8 cellular contexts compared by ENCODE assay signal in the genomic region with DNA sequence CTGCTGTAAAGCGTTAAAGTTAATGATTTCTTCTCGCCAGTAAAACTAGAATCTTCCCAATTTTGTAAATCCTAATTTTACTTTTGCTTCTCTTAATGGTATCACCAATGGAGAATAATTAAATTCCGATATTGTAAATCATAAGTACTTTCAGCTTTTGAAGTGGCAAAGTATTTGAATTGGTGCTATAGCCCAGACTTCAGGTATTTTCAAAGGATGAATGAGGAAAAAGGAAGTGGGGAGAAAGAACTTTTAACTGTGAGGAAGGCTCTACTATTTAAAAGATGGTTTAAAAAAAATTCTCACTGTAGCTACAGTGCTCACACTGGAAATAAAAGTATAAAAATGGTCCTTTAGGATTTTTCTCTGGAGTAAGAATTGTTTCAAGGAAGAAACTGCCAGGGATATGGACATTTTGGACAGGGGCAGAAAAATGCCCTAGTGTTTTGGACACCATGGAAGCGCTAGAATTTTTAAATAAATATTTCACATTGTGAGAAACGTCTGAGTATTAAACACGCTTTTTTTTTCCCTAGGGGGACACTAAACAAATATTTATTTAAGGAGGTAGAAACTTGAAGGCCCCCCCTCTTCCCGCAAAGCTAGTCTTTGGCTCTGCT. TPM values are rescaled to one million over a fixed set of nuclear protein-coding genes. Genes with fewer than 3 reads are reported as not detected.
DNase-seq lines count a peak whose midpoint lies in the region; ATAC-seq, FAIRE-seq and TF ChIP-seq lines count a peak whose summit lies in the region.

No MANE protein-coding gene starts in this region.

- no peaks in the 10 kb centered on the region for H3K9me3 Mint-ChIP-seq in CD8-positive, alpha-beta T cell
- H3K9me3 Mint-ChIP-seq in neural progenitor cell, result no peaks in the 10 kb centered on the region

- FAIRE-seq in H1 (lab: Jason Lieb, UNC), result no peak

- peaks cover 3% of the 10 kb centered on the region; the same call in 1 of the 2 replicates for H3K23me2 ChIP-seq in H1 (ENCODE audit: low read depth, low read length)

- H3K23ac ChIP-seq in H1 (ENCODE audit: insufficient read length), result no peak overlapping the region

- H3K4me1 ChIP-seq in CD8-positive, alpha-beta T cell (ENCODE audit: insufficient read depth, low read length), result peaks cover 29% of the 10 kb centered on the region
- H3K4me1 ChIP-seq in NT2/D1 (ENCODE audit: insufficient read depth, insufficient read length) (no peaks in the 10 kb centered on the region), H1 (replicated peaks in 1 of 4; ENCODE audit: control insufficient read depth in 3 of 4, insufficient read depth in 4 of 4, low read length in 3 of 4) (peaks cover 0 to 2% (median 0%) of the 10 kb centered on the region in 4 experiments; a peak in 3 of 7 replicates), neural progenitor cell (peaks cover 32% of the 10 kb centered on the region)

- no peaks in the 10 kb centered on the region for H3K27me3 ChIP-seq in CD8-positive, alpha-beta T cell (ENCODE audit: insufficient read depth, low read length)
- H3K27me3 ChIP-seq in NT2/D1 (ENCODE audit: insufficient read depth, insufficient read length) (no peaks in the 10 kb centered on the region), H1 (replicated peaks in 1 of 4; ENCODE audit: control insufficient read depth in 3 of 4, extremely low read depth in 1 of 4, insufficient read depth in 3 of 4, low read length in 3 of 4) (no peaks in the 10 kb centered on the region), neural progenitor cell (no peaks in the 10 kb centered on the region)

- CTCF ChIA-PET in CD8-positive, alpha-beta T cell (lab: Charles Lee), result interaction anchor here (0.7 to 1.3 kb wide), 4 partner anchors 9 to 201 kb away, joined by 3 read pairs; no protein-coding TSS in a partner anchor
- CTCF ChIA-PET in H1 (lab: Charles Lee; ENCODE audit: partially characterized antibody), result interaction anchor here (0.7 to 1.4 kb wide), 4 partner anchors 9 to 198 kb away, joined by 3 to 4 read pairs (median 3); no protein-coding TSS in a partner anchor

- H3K27me3 Mint-ChIP-seq in CD8-positive, alpha-beta T cell (ENCODE audit: low read depth), result no peaks in the 10 kb centered on the region
- no peaks in the 10 kb centered on the region for H3K27me3 Mint-ChIP-seq in neural progenitor cell (ENCODE audit: insufficient read depth, low read depth)

- peaks cover 10% of the 10 kb centered on the region for H3K36me3 Mint-ChIP-seq in CD8-positive, alpha-beta T cell
- no peaks in the 10 kb centered on the region for H3K36me3 Mint-ChIP-seq in neural progenitor cell

- peaks cover 13% of the 10 kb centered on the region for H3F3A ChIP-seq in neural progenitor cell (ENCODE audit: low read depth)

- intact Hi-C loops in CD8-positive, alpha-beta T cell (cut with DNase I, micrococcal nuclease), result loop anchor here (2.0 to 10.0 kb wide), 9 partner anchors 36 to 571 kb away; a partner anchor contains a TSS

- H2AFZ ChIP-seq in H1 (ENCODE audit: low read length) (no peak overlapping the region), neural progenitor cell (replicated peaks) (no peak overlapping the region)

- H3K36me3 ChIP-seq in CD8-positive, alpha-beta T cell (ENCODE audit: insufficient read depth, low read length), result no peaks in the 10 kb centered on the region
- H3K36me3 ChIP-seq in NT2/D1 (ENCODE audit: insufficient read depth, insufficient read length, low read length) (no peaks in the 10 kb centered on the region), H1 (ENCODE audit: control insufficient read depth in 2 of 4, insufficient read depth in 4 of 4, low read length in 3 of 4) (no peaks in the 10 kb centered on the region), neural progenitor cell (no peaks in the 10 kb centered on the region)

- H3K18ac ChIP-seq in H1 (ENCODE audit: extremely low read depth, low read length), result 0 out of 2 replicates have a peak overlapping the region, but pooled peaks have one; percentile 65

- no peak for TF ChIP-seq RAD21 in H1 (IDR thresholded peaks at IDR 0.05 in 1 of 2, conservative IDR thresholded peaks at IDR 0.05 in 1 of 2; ENCODE audit: low read depth in 2 of 2, low read length in 2 of 2)

- H2BK12ac ChIP-seq in H1 (ENCODE audit: low read depth, low read length), result no peak overlapping the region

- H3K4me3 Mint-ChIP-seq in CD8-positive, alpha-beta T cell, result peak overlapping the region; percentile 89
- H3K4me3 Mint-ChIP-seq in neural progenitor cell, result peak overlapping the region; percentile 90

- H2BK5ac ChIP-seq in H1 (ENCODE audit: low read depth, low read length), result no peak overlapping the region

- no peak for TF ChIP-seq CTCF in CD8-positive, alpha-beta T cell (IDR thresholded peaks at IDR 0.05)
- TF ChIP-seq CTCF in H1 (IDR thresholded peaks at IDR 0.05; ENCODE audit: control extremely low read depth in 1 of 3, insufficient read depth in 1 of 3, low read depth in 1 of 3, low read length in 3 of 3) (no peak), neural progenitor cell (IDR thresholded peaks at IDR 0.05) (no peak)

- peaks cover 32% of the 10 kb centered on the region for H3K4me1 Mint-ChIP-seq in CD8-positive, alpha-beta T cell (ENCODE audit: low read depth)
- peaks cover 29% of the 10 kb centered on the region for H3K4me1 Mint-ChIP-seq in neural progenitor cell

- H4K20me1 ChIP-seq in H1 (replicated peaks in 1 of 2; ENCODE audit: control insufficient read depth in 1 of 2, insufficient read depth in 2 of 2, low read length in 2 of 2) (peaks cover 3 to 7% of the 10 kb centered on the region in 2 experiments), neural progenitor cell (ENCODE audit: low read depth) (peaks cover 33% of the 10 kb centered on the region)

- H3K4me2 ChIP-seq in H1 (ENCODE audit: insufficient read depth in 1 of 2, low read depth in 2 of 2, low read length in 2 of 2), result peak overlapping the region; percentile 66 to 68
- H3K4me2 ChIP-seq in neural progenitor cell, result peak overlapping the region; percentile 85

- no peak overlapping the region for H3K4ac ChIP-seq in H1 (replicated peaks; ENCODE audit: insufficient read length, low read depth, low read length)

- peak overlapping the region; percentile 88 for H3K27ac Mint-ChIP-seq in CD8-positive, alpha-beta T cell
- H3K27ac Mint-ChIP-seq in neural progenitor cell, result peak overlapping the region; percentile 86

- no peaks in the 10 kb centered on the region for H3K79me1 ChIP-seq in H1 (ENCODE audit: low read depth, low read length)

- ATAC-seq in CD8-positive, alpha-beta T cell, result no peak

- H2BK120ac ChIP-seq in H1 (replicated peaks; ENCODE audit: low read depth, low read length), result no peak overlapping the region

- TF ChIP-seq EP300 in H1 (IDR thresholded peaks at IDR 0.05; ENCODE audit: borderline replicate concordance in 1 of 2, low read depth in 2 of 2, low read length in 2 of 2), result no peak

- no peak overlapping the region for H4K8ac ChIP-seq in H1 (ENCODE audit: extremely low read depth, insufficient read depth, low read length)

- POLR2A ChIA-PET in CD8-positive, alpha-beta T cell (lab: Charles Lee), result interaction anchor here (0.6 to 2.2 kb wide), 9 partner anchors 14 to 232 kb away, joined by 3 to 4 read pairs (median 4); no protein-coding TSS in a partner anchor
- POLR2A ChIA-PET in H1 (lab: Charles Lee; ENCODE audit: partially characterized antibody), result interaction anchor here (0.6 to 2.7 kb wide), 9 partner anchors 9 to 205 kb away, joined by 3 to 10 read pairs (median 4); no protein-coding TSS in a partner anchor

- no peak overlapping the region for H4K91ac ChIP-seq in H1 (replicated peaks; ENCODE audit: insufficient read length, low read length)

- no peak overlapping the region for H3K14ac ChIP-seq in H1 (ENCODE audit: insufficient read length)

- 39% methylated on average over 7 of the region's 7 CpGs; no CpG with 5 or more reads in 1 of the 2 experiments for WGBS in H1 (ENCODE audit: extremely low coverage in 1 of 2, insufficient coverage in 1 of 2, insufficient read length in 1 of 2, insufficient replicate concordance in 2 of 2, low coverage in 1 of 2, low lambda C conversion rate in 2 of 2, missing lambda C conversion rate in 1 of 2), 2 experiments

- H3K4me3 ChIP-seq in CD8-positive, alpha-beta T cell (ENCODE audit: low read depth, low read length), result peak overlapping the region; percentile 78
- H3K4me3 ChIP-seq in NT2/D1 (ENCODE audit: insufficient read length, low read depth) (peak overlapping the region; percentile 67), H1 (ENCODE audit: extremely low read depth in 1 of 4, insufficient read depth in 2 of 4, low read depth in 3 of 4, low read length in 4 of 4) (peak overlapping the region; percentile 62 to 93 (median 74)), neural progenitor cell (peak overlapping the region; percentile 99)

- no peak overlapping the region for H2BK15ac ChIP-seq in H1 (ENCODE audit: low read length)

- no peak overlapping the region for H3K56ac ChIP-seq in H1 (replicated peaks; ENCODE audit: insufficient read length, low read depth, low read length)

- no peak overlapping the region for H2AK5ac ChIP-seq in H1 (ENCODE audit: low read depth, low read length)

- peak overlapping the region; percentile 87 for H3K27ac ChIP-seq in CD8-positive, alpha-beta T cell (ENCODE audit: low read depth, low read length)
- H3K27ac ChIP-seq in H1 (ENCODE audit: low read depth, low read length) (no peak overlapping the region), neural progenitor cell (peak overlapping the region; percentile 99)

- H3K79me2 ChIP-seq in H1 (ENCODE audit: control insufficient read depth in 1 of 2, insufficient read depth in 2 of 2, low read length in 2 of 2), result peaks cover 11 to 30% of the 10 kb centered on the region in 2 experiments
- H3K79me2 ChIP-seq in neural progenitor cell (ENCODE audit: low read depth), result peaks cover 50% of the 10 kb centered on the region

- no peaks in the 10 kb centered on the region for H3K9me3 ChIP-seq in CD8-positive, alpha-beta T cell (ENCODE audit: low read length)
- H3K9me3 ChIP-seq in NT2/D1 (ENCODE audit: insufficient read depth, low read length) (no peaks in the 10 kb centered on the region), H1 (ENCODE audit: insufficient read depth in 2 of 2, low read depth in 1 of 2, low read length in 1 of 2) (no peaks in the 10 kb centered on the region), neural progenitor cell (ENCODE audit: low read depth) (no peaks in the 10 kb centered on the region)

- no peak for TF ChIP-seq POLR2A in H1 (IDR thresholded peaks at IDR 0.05; ENCODE audit: control extremely low read depth in 1 of 2, low read depth in 2 of 2, low read length in 2 of 2)

- H2BK20ac ChIP-seq in H1 (ENCODE audit: low read length), result no peak overlapping the region

- H3K9ac ChIP-seq in NT2/D1 (ENCODE audit: insufficient read length, low read depth) (peak overlapping the region; percentile 81), H1 (replicated peaks in 1 of 4; ENCODE audit: extremely low read depth in 1 of 4, low read depth in 3 of 4, low read length in 3 of 4) (peak overlapping the region in 3 of 4 experiments; percentile 77 to 89 (median 78); a peak in 6 of 7 replicates), neural progenitor cell (peak overlapping the region; percentile 95)

- no peak overlapping the region for H4K5ac ChIP-seq in H1 (ENCODE audit: insufficient read length, low read depth, low read length)

- no peak for DNase-seq in CD8-positive, alpha-beta T cell
- DNase-seq in NT2/D1 (ENCODE audit: low read depth, low spot score) (no peak), H1 (ENCODE audit: low read depth in 1 of 2, low spot score in 2 of 2) (no peak), neural progenitor cell (ENCODE audit: low spot score) (no peak), NCI-H82 (lab: John Stamatoyannopoulos, UW) (no peak), NCI-H345 treated with DMSO at 0.1 percent for 48 hours (lab: John Stamatoyannopoulos, UW; ENCODE audit: unreplicated experiment) (no peak), NCI-H1048 (lab: John Stamatoyannopoulos, UW) (no peak)
- no peak for DNase-seq in stimulated activated CD4-positive, alpha-beta T cell treated with anti-CD3 and anti-CD28 coated beads, Interleukin-2, amount 100 ng/mL, for 24 hours

RNA-seq across cellular contexts. Expression of a gene that starts 1.3 kb away (rescaled TPM):
- 100 to 1,000 TPM; 129 to 132 TPM for total RNA-seq in CD8-positive, alpha-beta T cell
- 57.4 and 63.0 TPM in 2 replicates for total RNA-seq in H1 (2021; fragmentation: NEBNext Ultra II Directional; extraction: Animal tissue kit (Norgen Biotek cat#: 25700))
- polyA plus RNA-seq in H1 (2011; rRNA removed), result 26.2 and 40.4 TPM in 2 replicates
- 30.0 TPM for polyA plus RNA-seq in H1 (2011; cell fraction: cytosol; rRNA removed)
- polyA plus RNA-seq in H1 (2011; cell fraction: nucleus; rRNA removed), result 44.3 TPM
- polyA plus RNA-seq in H1 (2012, experiment 1 of 2), result 24.6 to 44.7 TPM (median 30.9 TPM) in 4 replicates
- polyA plus RNA-seq in H1 (2012, experiment 2 of 2), result 3.0 TPM
- polyA plus RNA-seq in H1 (2013, experiment 1 of 2), result 59.2 TPM
- polyA plus RNA-seq in H1 (2013, experiment 2 of 2), result 55.5 TPM
- polyA minus RNA-seq in H1 (2011; rRNA and poly(A)+ RNA removed), result 77.7 and 90.1 TPM in 2 replicates
- polyA minus RNA-seq in H1 (2011; cell fraction: cytosol; rRNA and poly(A)+ RNA removed), result 39.0 TPM
- 109 TPM for polyA minus RNA-seq in H1 (2011; cell fraction: nucleus; rRNA and poly(A)+ RNA removed)
- 49.2 and 70.9 TPM in 2 replicates for total RNA-seq in neural progenitor cell (ENCODE audit: low replicate concordance)
